8 cellular contexts compared by ENCODE assay signal in the genomic region with DNA sequence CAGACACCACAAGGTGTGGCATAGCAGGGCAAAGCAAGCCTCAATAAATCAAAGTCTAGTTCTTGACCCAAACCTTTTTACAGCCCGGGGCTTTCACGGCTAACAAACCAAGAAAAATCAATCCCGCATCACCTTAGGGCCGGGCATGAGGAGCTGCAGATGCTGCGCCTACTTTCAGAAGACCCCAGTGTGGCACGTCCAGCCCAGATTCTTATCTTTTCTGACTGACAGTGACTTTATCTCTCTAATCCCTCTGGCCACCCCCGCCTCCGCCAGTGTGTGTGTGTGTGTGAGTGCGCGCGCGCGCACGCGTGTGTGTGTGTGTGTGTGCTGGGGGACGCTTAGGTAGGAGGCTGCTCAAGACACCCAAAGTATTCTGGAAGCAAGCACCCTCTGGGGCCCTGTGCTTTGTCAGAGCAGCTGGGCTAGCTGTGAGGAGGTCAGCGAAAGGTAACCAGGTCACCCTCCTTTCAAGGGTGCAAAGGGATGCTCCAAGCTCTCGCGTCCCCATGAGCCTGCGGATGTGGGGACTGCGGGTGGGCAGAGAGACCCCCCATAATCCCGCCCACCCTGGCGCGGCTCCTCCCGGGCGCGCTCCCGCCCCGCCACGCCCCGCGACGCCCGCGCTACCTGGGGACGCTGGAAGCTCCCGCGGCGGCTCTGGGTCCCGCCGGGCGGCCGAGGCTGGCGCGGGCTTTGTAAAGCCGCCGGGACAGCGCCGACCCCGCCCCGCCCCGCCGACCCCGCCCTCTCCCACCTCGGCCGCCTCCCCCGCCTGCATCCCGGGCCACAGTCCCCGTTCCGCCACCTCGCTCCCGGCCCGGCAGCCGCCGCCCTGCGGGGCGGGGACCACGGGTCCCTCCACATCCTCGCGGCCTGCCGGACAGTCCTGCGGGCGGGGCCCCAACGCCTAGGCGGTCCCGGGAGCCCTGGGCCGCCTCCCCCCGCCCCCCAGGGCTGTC. TPM values are rescaled to one million over a fixed set of nuclear protein-coding genes. Genes with fewer than 3 reads are reported as not detected.
A peak's percentile ranks its signal among the peaks of the same experiment; 100 is the strongest.
DNase-seq lines count a peak whose midpoint lies in the region; ATAC-seq and TF ChIP-seq lines count a peak whose summit lies in the region.

No MANE protein-coding gene starts in this region.

- H3K27ac Mint-ChIP-seq in activated CD8-positive, alpha-beta memory T cell treated with anti-CD3 and anti-CD28 coated beads, Interleukin-2, amount 10 ng/mL, durations not matched to agents 7 days and 5 days: no peak overlapping the region
- no peak overlapping the region for H3K27ac Mint-ChIP-seq in T-helper 2 cell treated with Interferon-gamma antibody and Interleukin-4, amounts not matched to agents 5 μg/mL and 100 μg/mL, for 36 hours
- H3K27ac Mint-ChIP-seq in neural progenitor cell: no peak overlapping the region

- peaks cover 18% of the 10 kb centered on the region for H3K27me3 ChIP-seq in foreskin keratinocyte
- H3K27me3 ChIP-seq in neural progenitor cell: peaks cover 44% of the 10 kb centered on the region

- CTCF ChIA-PET in activated CD8-positive, alpha-beta memory T cell treated with anti-CD3 and anti-CD28 coated beads, Interleukin-2, amount 10 ng/mL, durations not matched to agents 7 days and 5 days (lab: Charles Lee): no interaction called here

- peaks cover 10% of the 10 kb centered on the region for H3F3A ChIP-seq in neural progenitor cell (ENCODE audit: low read depth)

- H3K27ac ChIP-seq in foreskin keratinocyte (no peak overlapping the region), neural progenitor cell (no peak overlapping the region)

- H3K4me1 ChIP-seq in foreskin keratinocyte: peaks cover 7% of the 10 kb centered on the region
- H3K4me1 ChIP-seq in neural progenitor cell: peaks cover 3% of the 10 kb centered on the region

- TF ChIP-seq CTCF in foreskin keratinocyte (conservative IDR thresholded peaks at IDR 0.05): no peak
- no peak for TF ChIP-seq CTCF in neural progenitor cell (IDR thresholded peaks at IDR 0.05)

- H2AFZ ChIP-seq in neural progenitor cell (replicated peaks): peak overlapping the region; percentile 93

- H3K4me3 ChIP-seq in neural progenitor cell: peak overlapping the region; percentile 65

- H3K9ac ChIP-seq in neural progenitor cell: no peak overlapping the region

- H3K9me3 Mint-ChIP-seq in activated CD8-positive, alpha-beta memory T cell treated with anti-CD3 and anti-CD28 coated beads, Interleukin-2, amount 10 ng/mL, durations not matched to agents 7 days and 5 days (ENCODE audit: low read depth): no peaks in the 10 kb centered on the region
- no peaks in the 10 kb centered on the region for H3K9me3 Mint-ChIP-seq in T-helper 2 cell treated with Interferon-gamma antibody and Interleukin-4, amounts not matched to agents 5 μg/mL and 100 μg/mL, for 36 hours
- H3K9me3 Mint-ChIP-seq in neural progenitor cell: peaks cover 6% of the 10 kb centered on the region

- no peak for DNase-seq in activated CD8-positive, alpha-beta memory T cell treated with anti-CD3 and anti-CD28 coated beads, Interleukin-2, amount 10 ng/mL, durations not matched to agents 7 days and 5 days
- no peak for DNase-seq in activated CD8-positive, alpha-beta memory T cell treated with anti-CD3 and anti-CD28 coated beads, Interleukin-2, amount 50 U/mL, for 4 hours
- no peak for DNase-seq in T-helper 2 cell treated with Interferon-gamma antibody and Interleukin-4, amounts not matched to agents 5 μg/mL and 100 μg/mL, for 36 hours (ENCODE audit: low spot score)
- peak in 1 of 2 donors; percentile 10 for DNase-seq in foreskin keratinocyte
- peak; percentile 84 for DNase-seq in neural progenitor cell (ENCODE audit: low spot score)
- no peak for DNase-seq in cerebellar nuclear complex (lab: John Stamatoyannopoulos, UW)
- no peak for DNase-seq in GDM1 (lab: John Stamatoyannopoulos, UW)

- H3K4me3 Mint-ChIP-seq in activated CD8-positive, alpha-beta memory T cell treated with anti-CD3 and anti-CD28 coated beads, Interleukin-2, amount 10 ng/mL, durations not matched to agents 7 days and 5 days: no peak overlapping the region
- H3K4me3 Mint-ChIP-seq in T-helper 2 cell treated with Interferon-gamma antibody and Interleukin-4, amounts not matched to agents 5 μg/mL and 100 μg/mL, for 36 hours: peak overlapping the region; percentile 24
- H3K4me3 Mint-ChIP-seq in neural progenitor cell: peak overlapping the region; percentile 91

- no peaks in the 10 kb centered on the region for H3K4me1 Mint-ChIP-seq in activated CD8-positive, alpha-beta memory T cell treated with anti-CD3 and anti-CD28 coated beads, Interleukin-2, amount 10 ng/mL, durations not matched to agents 7 days and 5 days
- H3K4me1 Mint-ChIP-seq in T-helper 2 cell treated with Interferon-gamma antibody and Interleukin-4, amounts not matched to agents 5 μg/mL and 100 μg/mL, for 36 hours (ENCODE audit: low read depth): no peaks in the 10 kb centered on the region
- H3K4me1 Mint-ChIP-seq in neural progenitor cell: peaks cover 8% of the 10 kb centered on the region

- H3K36me3 ChIP-seq in neural progenitor cell: no peaks in the 10 kb centered on the region

- peaks cover 45% of the 10 kb centered on the region for H3K27me3 Mint-ChIP-seq in activated CD8-positive, alpha-beta memory T cell treated with anti-CD3 and anti-CD28 coated beads, Interleukin-2, amount 10 ng/mL, durations not matched to agents 7 days and 5 days
- peaks cover 55% of the 10 kb centered on the region for H3K27me3 Mint-ChIP-seq in T-helper 2 cell treated with Interferon-gamma antibody and Interleukin-4, amounts not matched to agents 5 μg/mL and 100 μg/mL, for 36 hours (ENCODE audit: low read depth)
- H3K27me3 Mint-ChIP-seq in neural progenitor cell (ENCODE audit: insufficient read depth, low read depth): peaks cover 4% of the 10 kb centered on the region

- H3K36me3 Mint-ChIP-seq in activated CD8-positive, alpha-beta memory T cell treated with anti-CD3 and anti-CD28 coated beads, Interleukin-2, amount 10 ng/mL, durations not matched to agents 7 days and 5 days: no peaks in the 10 kb centered on the region
- no peaks in the 10 kb centered on the region for H3K36me3 Mint-ChIP-seq in T-helper 2 cell treated with Interferon-gamma antibody and Interleukin-4, amounts not matched to agents 5 μg/mL and 100 μg/mL, for 36 hours (ENCODE audit: low read depth)
- no peaks in the 10 kb centered on the region for H3K36me3 Mint-ChIP-seq in neural progenitor cell

- peak; percentile 20 for ATAC-seq in activated CD8-positive, alpha-beta memory T cell treated with anti-CD3 and anti-CD28 coated beads, Interleukin-2, amount 10 ng/mL, durations not matched to agents 7 days and 5 days
- ATAC-seq in foreskin keratinocyte (peak; percentile 84), HG02884 (IDR thresholded peaks at IDR 0.05; ENCODE audit: unreplicated experiment) (no peak)

- H3K4me2 ChIP-seq in neural progenitor cell: peak overlapping the region; percentile 88

- H4K20me1 ChIP-seq in neural progenitor cell (ENCODE audit: low read depth): no peaks in the 10 kb centered on the region

- H3K79me2 ChIP-seq in neural progenitor cell (ENCODE audit: low read depth): no peaks in the 10 kb centered on the region

- H3K9me3 ChIP-seq in neural progenitor cell (ENCODE audit: low read depth): no peaks in the 10 kb centered on the region

RNA-seq across cellular contexts. Expression of gene RHOBTB1, which starts 57.1 kb away (rescaled TPM):
- under 1 TPM in 1 of 2 experiments, not detected in 1; 0.07 TPM for total RNA-seq in activated CD8-positive, alpha-beta memory T cell treated with anti-CD3 and anti-CD28 coated beads, Interleukin-2, amount 10 ng/mL, durations not matched to agents 7 days and 5 days
- total RNA-seq in foreskin keratinocyte (3.4 and 3.7 TPM in 2 replicates), neural progenitor cell (ENCODE audit: low replicate concordance) (15.1 and 21.5 TPM in 2 replicates)
- polyA plus RNA-seq in foreskin keratinocyte: 0.91 and 1.2 TPM in 2 replicates
